Comparison of ENCODE assay signal across 8 cellular contexts in genomic region chr17:82292251-82293154, GRCh38. TPM values are rescaled to one million over a fixed set of nuclear protein-coding genes. Genes with fewer than 3 reads are reported as not detected.
DNase-seq lines count a peak whose midpoint lies in the region; ATAC-seq and TF ChIP-seq lines count a peak whose summit lies in the region.

No MANE protein-coding gene starts in this region.

- H3K27ac ChIP-seq in esophagus (ENCODE audit: low read depth in 2 of 2, low read length in 1 of 2) (peak overlapping the region; percentile 98 to 99), mucosa of rectum (ENCODE audit: low read depth in 2 of 2, low read length in 2 of 2) (peak overlapping the region; percentile 99 to 100)

- H3K4me3 ChIP-seq in esophagus (ENCODE audit: low read depth in 1 of 2, low read length in 2 of 2) (peak overlapping the region; percentile 72 to 79), mucosa of rectum (ENCODE audit: low read length in 2 of 2) (peak overlapping the region; percentile 82 to 83)

- peaks cover 0 to 17% of the 10 kb centered on the region in 2 donors for H3K4me1 ChIP-seq in esophagus (ENCODE audit: control insufficient read depth in 2 of 2, insufficient read depth in 2 of 2, low read length in 1 of 2)
- peaks cover 55% of the 10 kb centered on the region in 2 donors for H3K4me1 ChIP-seq in mucosa of rectum (ENCODE audit: control insufficient read depth in 2 of 2, insufficient read depth in 2 of 2, low read length in 2 of 2)

- DNase-seq in DMS153 treated with DMSO at 0.1 percent for 48 hours (lab: John Stamatoyannopoulos, UW; ENCODE audit: unreplicated experiment) (peak; percentile 96), OCI-M2 (lab: John Stamatoyannopoulos, UW; ENCODE audit: unreplicated experiment) (peak; percentile 50)
- DNase-seq in activated T-cell treated with anti-CD3 and anti-CD28 coated beads, Interleukin-2, amount 50 U/mL, for 24 hours: peak; percentile 90
- DNase-seq in stimulated activated CD8-positive, alpha-beta memory T cell treated with anti-CD3 and anti-CD28 coated beads, Interleukin-4, amount 100 ng/mL, for 4 hours (ENCODE audit: low read depth in 2 of 2, low spot score in 1 of 2): peak; percentile 81 to 84

- peak; percentile 87 for ATAC-seq in GM21619 (IDR thresholded peaks at IDR 0.05; ENCODE audit: unreplicated experiment)

- no peaks in the 10 kb centered on the region for H3K27me3 Mint-ChIP-seq in activated T-cell treated with anti-CD3 and anti-CD28 coated beads, Interleukin-2, amount 50 U/mL, for 24 hours

- 4% methylated on average over 76 to 86 of the region's 86 CpGs for WGBS in esophagus, 2 donors

- H3K27ac Mint-ChIP-seq in activated T-cell treated with anti-CD3 and anti-CD28 coated beads, Interleukin-2, amount 50 U/mL, for 24 hours: peak overlapping the region; percentile 93

- no peak for TF ChIP-seq EP300 in Ishikawa (IDR thresholded peaks at IDR 0.05; ENCODE audit: borderline replicate concordance)

- H3K27me3 ChIP-seq in esophagus (ENCODE audit: control insufficient read depth in 1 of 2, insufficient read depth in 2 of 2, low read length in 2 of 2) (no peaks in the 10 kb centered on the region), mucosa of rectum (ENCODE audit: control insufficient read depth in 2 of 2, insufficient read depth in 2 of 2, low read length in 2 of 2) (no peaks in the 10 kb centered on the region)

- H3K9ac ChIP-seq in mucosa of rectum (ENCODE audit: low read depth in 1 of 2, low read length in 2 of 2): peak overlapping the region; percentile 86 to 91

- peaks cover 72% of the 10 kb centered on the region for H3K4me1 Mint-ChIP-seq in activated T-cell treated with anti-CD3 and anti-CD28 coated beads, Interleukin-2, amount 50 U/mL, for 24 hours (ENCODE audit: low read depth)

- H3K4me3 Mint-ChIP-seq in activated T-cell treated with anti-CD3 and anti-CD28 coated beads, Interleukin-2, amount 50 U/mL, for 24 hours: peak overlapping the region; percentile 82

- H3K9me3 ChIP-seq in esophagus (ENCODE audit: control insufficient read depth in 2 of 2, insufficient read depth in 1 of 2, low read depth in 1 of 2, low read length in 1 of 2) (no peaks in the 10 kb centered on the region), mucosa of rectum (ENCODE audit: control insufficient read depth in 2 of 2, low read length in 2 of 2) (no peaks in the 10 kb centered on the region)

- TF ChIP-seq RAD21 in Ishikawa (IDR thresholded peaks at IDR 0.05; ENCODE audit: low read depth): no peak

- peaks cover 17% of the 10 kb centered on the region for H3K36me3 Mint-ChIP-seq in activated T-cell treated with anti-CD3 and anti-CD28 coated beads, Interleukin-2, amount 50 U/mL, for 24 hours (ENCODE audit: low read depth)

- H3K36me3 ChIP-seq in esophagus (ENCODE audit: control insufficient read depth in 2 of 2, insufficient read depth in 2 of 2, low read length in 1 of 2): no peaks in the 10 kb centered on the region
- H3K36me3 ChIP-seq in mucosa of rectum (ENCODE audit: control insufficient read depth in 2 of 2, insufficient read depth in 2 of 2, low read length in 2 of 2): no peaks in the 10 kb centered on the region

- no peaks in the 10 kb centered on the region for H3K9me3 Mint-ChIP-seq in activated T-cell treated with anti-CD3 and anti-CD28 coated beads, Interleukin-2, amount 50 U/mL, for 24 hours

TF ChIP-seq in Ishikawa, 13 proteins besides CTCF, POLR2A, EP300 and RAD21:
- no peak for TF ChIP-seq EGR1 (IDR thresholded peaks at IDR 0.05)
- TF ChIP-seq, protein P1, sequence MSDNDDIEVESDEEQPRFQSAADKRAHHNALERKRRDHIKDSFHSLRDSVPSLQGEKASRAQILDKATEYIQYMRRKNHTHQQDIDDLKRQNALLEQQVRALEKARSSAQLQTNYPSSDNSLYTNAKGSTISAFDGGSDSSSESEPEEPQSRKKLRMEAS (IDR thresholded peaks at IDR 0.05): peak; percentile 83
- TF ChIP-seq, protein P2, sequence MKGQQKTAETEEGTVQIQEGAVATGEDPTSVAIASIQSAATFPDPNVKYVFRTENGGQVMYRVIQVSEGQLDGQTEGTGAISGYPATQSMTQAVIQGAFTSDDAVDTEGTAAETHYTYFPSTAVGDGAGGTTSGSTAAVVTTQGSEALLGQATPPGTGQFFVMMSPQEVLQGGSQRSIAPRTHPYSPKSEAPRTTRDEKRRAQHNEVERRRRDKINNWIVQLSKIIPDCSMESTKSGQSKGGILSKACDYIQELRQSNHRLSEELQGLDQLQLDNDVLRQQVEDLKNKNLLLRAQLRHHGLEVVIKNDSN (IDR thresholded peaks at IDR 0.05): peak; percentile 99
- TF ChIP-seq ZBTB7A (IDR thresholded peaks at IDR 0.05; ENCODE audit: low read depth): peak; percentile 90
- peak; percentile 89 for TF ChIP-seq TAF1 (IDR thresholded peaks at IDR 0.05; ENCODE audit: low read depth)
- no peak for TF ChIP-seq CREB1 (IDR thresholded peaks at IDR 0.05; ENCODE audit: low read depth)
- TF ChIP-seq YY1 (IDR thresholded peaks at IDR 0.05; ENCODE audit: low read depth): peak; percentile 79; the same call in 1 of the 2 replicates
- no peak for TF ChIP-seq REST (IDR thresholded peaks at IDR 0.05; ENCODE audit: low read depth)
- TF ChIP-seq TCF12 (IDR thresholded peaks at IDR 0.05; ENCODE audit: low read depth): no peak

RNA-seq across cellular contexts. Expression of gene CSNK1D, which starts 19.0 kb away (rescaled TPM):
- polyA plus RNA-seq in esophagus: 10 to 100 TPM; 63.7 to 79.6 TPM

RNA-seq across cellular contexts. Expression of gene CD7, which starts 24.9 kb away (rescaled TPM):
- polyA plus RNA-seq in esophagus: 1 to 10 TPM; 2.6 to 3.1 TPM

RNA-seq across cellular contexts. Expression of gene SECTM1, which starts 41.1 kb away (rescaled TPM):
- polyA plus RNA-seq in esophagus: 10 to 100 TPM in 1 of 2 donors, 1 to 10 TPM in 1; 2.2 to 10.8 TPM

Comparison
In these comparisons a context has a peak if more than half of its experiments do, and no peak if none do; other contexts are left out.
1. Peak in every context shown above with its lines: DNase-seq, ATAC-seq, H3K4me3 ChIP-seq and H3K27ac ChIP-seq.